In genomic region chr2:218216674-218217365, GRCh38 we compare ENCODE assay signal across 8 cellular contexts. TPM values are rescaled to one million over a fixed set of nuclear protein-coding genes. Genes with fewer than 3 reads are reported as not detected.
A peak's percentile ranks its signal among the peaks of the same experiment; 100 is the strongest.
DNase-seq lines count a peak whose midpoint lies in the region; ATAC-seq and TF ChIP-seq lines count a peak whose summit lies in the region.

Gene ARPC2, plus strand, starts transcription at chr2:218217189. Its CDS starts 282 bp downstream, at chr2:218217471.

- H3K4me3 ChIP-seq in Panc1 (ENCODE audit: low read depth in 2 of 2, low read length in 2 of 2) (peak within 1 kb of the TSS; percentile 97), esophagus (ENCODE audit: low read depth in 1 of 2, low read length in 2 of 2) (peak within 1 kb of the TSS; percentile 89 to 99), mucosa of rectum (ENCODE audit: low read length in 2 of 2) (peak within 1 kb of the TSS; percentile 94 to 96)

- POLR2A ChIA-PET in Panc1 (lab: Charles Lee): no interaction called here

- TF ChIP-seq CTCF in Panc1 (IDR thresholded peaks at IDR 0.05): no peak

- ATAC-seq in GM21717 (IDR thresholded peaks at IDR 0.05; ENCODE audit: unreplicated experiment) (peak; percentile 63), Panc1 (peak; percentile 97)
- ATAC-seq in activated T-cell treated with anti-CD3 and anti-CD28 coated beads, Interleukin-2, amount 50 U/mL, for 4 hours: peak; percentile 76 to 77

- DNase-seq in DMS153 treated with DMSO at 0.1 percent for 48 hours (lab: John Stamatoyannopoulos, UW; ENCODE audit: unreplicated experiment): peak; percentile 66
- peak; percentile 95 for DNase-seq in KBM-7
- DNase-seq in Panc1 (ENCODE audit: low read depth, low spot score): peak; percentile 59
- peak; percentile 91 for DNase-seq in activated T-cell treated with anti-CD3 and anti-CD28 coated beads, Interleukin-2, amount 50 U/mL, for 4 hours
- DNase-seq in stimulated activated CD8-positive, alpha-beta memory T cell treated with anti-CD3 and anti-CD28 coated beads, Interleukin-4, amount 100 ng/mL, for 4 hours (ENCODE audit: low read depth in 2 of 2, low spot score in 1 of 2): peak; percentile 85 to 90

- in situ Hi-C loops in KBM-7 (cut with MboI; ENCODE audit: low pct_unique_long_range_greater_than_20kb, low sequenced_read_pairs): no loop called here
- in situ Hi-C loops in Panc1 (cut with HindIII; ENCODE audit: low pct_unique_long_range_greater_than_20kb, low sequenced_read_pairs): no loop called here

- peak within 1 kb of the TSS; percentile 89 to 93 for H3K9ac ChIP-seq in mucosa of rectum (ENCODE audit: low read depth in 1 of 2, low read length in 2 of 2)

- H3K36me3 ChIP-seq in Panc1 (ENCODE audit: control insufficient read depth, insufficient read depth, low read length) (peaks cover 7% of the 10 kb centered on the region), esophagus (ENCODE audit: control insufficient read depth in 2 of 2, insufficient read depth in 2 of 2, low read length in 1 of 2) (peaks cover 0 to 2% of the 10 kb centered on the region in 2 donors), mucosa of rectum (ENCODE audit: control insufficient read depth in 2 of 2, insufficient read depth in 2 of 2, low read length in 2 of 2) (peaks cover 4 to 17% of the 10 kb centered on the region in 2 donors)

- peaks cover 33% of the 10 kb centered on the region for H3K4me1 Mint-ChIP-seq in activated T-cell treated with anti-CD3 and anti-CD28 coated beads, Interleukin-2, amount 50 U/mL, for 4 hours (ENCODE audit: low read depth)

- no peaks in the 10 kb centered on the region for H3K9me3 ChIP-seq in Panc1 (ENCODE audit: control insufficient read depth, insufficient read depth, low read depth, low read length)
- H3K9me3 ChIP-seq in esophagus (ENCODE audit: control insufficient read depth in 2 of 2, insufficient read depth in 1 of 2, low read depth in 1 of 2, low read length in 1 of 2): no peaks in the 10 kb centered on the region
- no peaks in the 10 kb centered on the region for H3K9me3 ChIP-seq in mucosa of rectum (ENCODE audit: control insufficient read depth in 2 of 2, low read length in 2 of 2)

- no TSS peak for BruUV-seq in Panc1 (replicated peaks; lab: Mats Ljungman, UMichigan)

- H3K4me1 ChIP-seq in Panc1 (ENCODE audit: control insufficient read depth, insufficient read depth, low read length): peaks cover 28% of the 10 kb centered on the region
- H3K4me1 ChIP-seq in esophagus (ENCODE audit: control insufficient read depth in 2 of 2, insufficient read depth in 2 of 2, low read length in 1 of 2): peaks cover 0 to 2% of the 10 kb centered on the region in 2 donors
- H3K4me1 ChIP-seq in mucosa of rectum (ENCODE audit: control insufficient read depth in 2 of 2, insufficient read depth in 2 of 2, low read length in 2 of 2): peaks cover 32 to 37% of the 10 kb centered on the region in 2 donors

- H3K27me3 ChIP-seq in Panc1 (ENCODE audit: control insufficient read depth, insufficient read depth, low read length) (no peaks in the 10 kb centered on the region), esophagus (ENCODE audit: control insufficient read depth in 1 of 2, insufficient read depth in 2 of 2, low read length in 2 of 2) (no peaks in the 10 kb centered on the region), mucosa of rectum (ENCODE audit: control insufficient read depth in 2 of 2, insufficient read depth in 2 of 2, low read length in 2 of 2) (no peaks in the 10 kb centered on the region)

- H3K36me3 Mint-ChIP-seq in activated T-cell treated with anti-CD3 and anti-CD28 coated beads, Interleukin-2, amount 50 U/mL, for 4 hours (ENCODE audit: insufficient read depth): peaks cover 20% of the 10 kb centered on the region

- intact Hi-C loops in Panc1 (cut with micrococcal nuclease; ENCODE audit: unreplicated experiment): no loop called here

- H3K9me3 Mint-ChIP-seq in activated T-cell treated with anti-CD3 and anti-CD28 coated beads, Interleukin-2, amount 50 U/mL, for 4 hours: no peaks in the 10 kb centered on the region

- peak within 1 kb of the TSS; percentile 97 for H3K4me3 Mint-ChIP-seq in activated T-cell treated with anti-CD3 and anti-CD28 coated beads, Interleukin-2, amount 50 U/mL, for 4 hours

- CTCF ChIA-PET in Panc1 (lab: Charles Lee): no interaction called here

- peaks cover 3% of the 10 kb centered on the region for H3K27me3 Mint-ChIP-seq in activated T-cell treated with anti-CD3 and anti-CD28 coated beads, Interleukin-2, amount 50 U/mL, for 4 hours (ENCODE audit: low read depth)

- WGBS in esophagus, 2 donors: 0% methylated on average over 41 to 60 of the region's 60 CpGs

- H3K27ac ChIP-seq in Panc1 (ENCODE audit: low read length): peak within 1 kb of the TSS; percentile 92
- peak within 1 kb of the TSS; percentile 99 to 100 for H3K27ac ChIP-seq in esophagus (ENCODE audit: low read depth in 2 of 2, low read length in 1 of 2)
- peak within 1 kb of the TSS; percentile 96 to 98 for H3K27ac ChIP-seq in mucosa of rectum (ENCODE audit: low read depth in 2 of 2, low read length in 2 of 2)

RNA-seq across cellular contexts. Expression of gene ARPC2, which starts in this region (rescaled TPM):
- 248 TPM for total RNA-seq in Panc1 (2021; ENCODE audit: unreplicated experiment)
- 273 TPM for polyA plus RNA-seq in Panc1 (2012; ENCODE audit: insufficient read length)
- total RNA-seq in activated T-cell treated with anti-CD3 and anti-CD28 coated beads, Interleukin-2, amount 50 U/mL, for 4 hours: 100 to 1,000 TPM; 381 to 396 (median 382) TPM
- polyA plus RNA-seq in esophagus: 100 to 1,000 TPM; 150 to 426 TPM

Comparison
In these comparisons a context has a peak if more than half of its experiments do, and no peak if none do; other contexts are left out.
1. Peak in every context shown above with its lines: DNase-seq, ATAC-seq, H3K4me3 ChIP-seq and H3K27ac ChIP-seq.